18 cellular contexts compared by ENCODE assay signal in the genomic region with DNA sequence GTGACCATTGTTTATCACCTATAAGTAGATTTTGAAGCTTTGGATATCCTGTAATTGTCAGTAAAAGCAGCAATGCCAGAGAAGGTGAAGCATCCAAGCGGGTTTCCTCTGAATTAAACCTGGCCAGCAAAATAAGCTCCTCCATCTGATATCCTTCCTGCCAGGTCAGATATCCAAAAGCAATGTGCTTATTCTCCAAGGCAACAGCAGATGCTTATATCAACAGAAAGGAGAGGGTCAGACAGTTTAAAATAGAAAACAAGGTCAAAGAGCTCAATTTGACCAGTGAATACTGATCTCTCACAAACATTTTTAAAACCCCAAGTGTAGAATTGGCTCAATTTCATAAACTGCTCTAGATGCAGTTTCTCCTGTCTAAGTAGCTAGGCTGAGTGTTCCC.
"Had no signal": no experiment of that assay in that cellular context is flagged by ENCODE, and none has a peak within 500 bp of the region (broad histone marks: within the 10 kb centered on the region; RNA-seq: fewer than 3 reads in every experiment).

No MANE protein-coding gene starts in this region.

- H3K36me3 ChIP-seq: esophagus squamous epithelium, sigmoid colon, tibial nerve, upper lobe of right lung, vagina had no signal

- H3K27ac ChIP-seq: esophagus squamous epithelium, sigmoid colon, skin epidermis, testis, tibial nerve, upper lobe of right lung, vagina had no signal

- H3K27me3 ChIP-seq: esophagus squamous epithelium, sigmoid colon, testis, tibial nerve, upper lobe of right lung, vagina had no signal

- H3K4me3 ChIP-seq: esophagus squamous epithelium, sigmoid colon, skin epidermis, testis, tibial nerve, upper lobe of right lung, vagina had no signal

- H3K9me3 ChIP-seq: esophagus squamous epithelium, sigmoid colon, testis, tibial nerve, upper lobe of right lung, vagina had no signal

- DNase-seq: effector memory CD8-positive, alpha-beta T cell; esophagus squamous epithelium; foreskin fibroblast; immature natural killer cell; kidney; left cardiac atrium; naive thymus-derived CD8-positive, alpha-beta T cell; posterior cingulate gyrus; sigmoid colon; stimulated activated CD4-positive, alpha-beta T cell treated with anti-CD3 and anti-CD28 coated beads, Interleukin-2, amount 100 ng/mL, for 24 hours; stimulated activated CD4-positive, alpha-beta T cell treated with anti-CD3 and anti-CD28 coated beads, Interleukin-4, amount 100 ng/mL, for 4 hours; stimulated activated naive B cell treated with anti-CD40 and anti-IgM and Interleukin-4, amounts not matched to agents 10 μg/mL and 1 μg/mL and 100 μg/mL, for 72 hours; stimulated activated naive CD8-positive, alpha-beta T cell treated with anti-CD3 and anti-CD28 coated beads, Interleukin-15, amount 100 ng/mL, for 72 hours; testis; upper lobe of right lung had no signal
